ENCODE assay signal across 22 cellular contexts in genomic region chr4:7812921-7813320, GRCh38.
DNase-seq lines count a peak whose midpoint lies in the region; TF ChIP-seq lines count a peak whose summit lies in the region.
"Had no signal": no experiment of that assay in that cellular context is flagged by ENCODE, and none has a peak within 500 bp of the region (broad histone marks: within the 10 kb centered on the region; RNA-seq: fewer than 3 reads in every experiment).

No MANE protein-coding gene starts in this region.

- no peak overlapping the region for H4K91ac ChIP-seq in mesenchymal stem cell (ENCODE audit: low read length)

- in situ Hi-C loops in GM23248 (cut with MboI), result no loop called here

- H3K18ac ChIP-seq in mesenchymal stem cell (ENCODE audit: low read depth in 1 of 2, low read length in 2 of 2), result no peak overlapping the region

- peaks cover 29% of the 10 kb centered on the region for H3K79me1 ChIP-seq in mesenchymal stem cell (replicated peaks; ENCODE audit: low read length, poor library complexity, severe bottlenecking)

- no peak overlapping the region for H3K14ac ChIP-seq in mesenchymal stem cell (ENCODE audit: low read length in 2 of 2)

- peaks cover 86% of the 10 kb centered on the region for H3K79me2 ChIP-seq in GM23248 (ENCODE audit: insufficient read depth)

- H3K27me3 ChIP-seq in GM23248 (replicated peaks; ENCODE audit: insufficient read depth) (no peaks in the 10 kb centered on the region), SJCRH30 (no peaks in the 10 kb centered on the region), mesenchymal stem cell (ENCODE audit: control insufficient read depth in 1 of 2, insufficient read depth in 1 of 2, low read length in 2 of 2) (no peaks in the 10 kb centered on the region), sigmoid colon (no peaks in the 10 kb centered on the region)
- H3K27me3 ChIP-seq: uterus had no signal

- peak overlapping the region; percentile 28 for H2AK5ac ChIP-seq in mesenchymal stem cell (ENCODE audit: low read length, severe bottlenecking)

- intact Hi-C loops in sigmoid colon (cut with DNase I), result loop anchor here (2.0 kb wide), 1 partner anchor 30 kb away; no protein-coding TSS in a partner anchor

- H3K9me3 ChIP-seq in GM23248 (ENCODE audit: low read depth) (no peaks in the 10 kb centered on the region), SJCRH30 (replicated peaks) (no peaks in the 10 kb centered on the region), mesenchymal stem cell (ENCODE audit: control insufficient read depth, low read length) (peaks cover 9% of the 10 kb centered on the region), sigmoid colon (no peaks in the 10 kb centered on the region)
- H3K9me3 ChIP-seq: mucosa of descending colon, uterus had no signal

- H3K27ac ChIP-seq in GM23248 (peak overlapping the region; percentile 67; the same call in 1 of the 2 replicates), SJCRH30 (peak overlapping the region; percentile 96), mesenchymal stem cell (ENCODE audit: low read length, poor library complexity, severe bottlenecking) (peak overlapping the region; percentile 63), sigmoid colon (peak overlapping the region; percentile 81 to 86 (median 86))

- no peaks in the 10 kb centered on the region for H4K20me1 ChIP-seq in GM23248 (ENCODE audit: insufficient read depth)

- DNase-seq in GM23248, result no peak
- DNase-seq in SJCRH30, result no peak
- no peak for DNase-seq in mesenchymal stem cell
- DNase-seq in sigmoid colon, result peak; percentile 40
- DNase-seq in NCI-H774 (lab: John Stamatoyannopoulos, UW), result no peak
- no peak for DNase-seq in T1000 (lab: John Stamatoyannopoulos, UW)
- DNase-seq in mucosa of gallbladder (ENCODE audit: low spot score), result no peak
- DNase-seq: activated CD4-positive, alpha-beta memory T cell treated with anti-CD3 and anti-CD28 coated beads, Interleukin-2, amount 10 ng/mL, durations not matched to agents 7 days and 5 days; activated gamma-delta T cell; CD4-positive, alpha-beta memory T cell; DMS153; immature natural killer cell; MM.1S; mucosa of descending colon; NCI-H1436 treated with DMSO at 0.1 percent for 48 hours; NCI-H2171; NCI-H524; nucleus accumbens; retina; stimulated activated CD8-positive, alpha-beta memory T cell treated with anti-CD3 and anti-CD28 coated beads, Interleukin-4, amount 100 ng/mL, for 48 hours; T-helper 9 cell; uterus had no signal

- 79 to 82% methylated on average over 5 of the region's 5 CpGs for WGBS in GM23248 (ENCODE audit: low coverage in 1 of 2, low lambda C conversion rate in 2 of 2, missing lambda C conversion rate in 2 of 2), 2 experiments
- 94% methylated on average over 5 of the region's 5 CpGs for WGBS in mesenchymal stem cell
- 90 to 93% methylated on average over 5 of the region's 5 CpGs for WGBS in sigmoid colon, 2 donors

- H3F3A ChIP-seq in GM23248 (ENCODE audit: insufficient read depth), result peaks cover 71% of the 10 kb centered on the region

- H3K36me3 ChIP-seq in GM23248 (ENCODE audit: low read depth) (peaks cover 70% of the 10 kb centered on the region), SJCRH30 (peaks cover 11% of the 10 kb centered on the region), mesenchymal stem cell (ENCODE audit: control insufficient read depth in 1 of 2, insufficient read depth in 2 of 2, low read depth in 1 of 2, low read length in 2 of 2) (peaks cover 55 to 80% of the 10 kb centered on the region in 2 experiments), sigmoid colon (peaks cover 0 to 39% (median 12%) of the 10 kb centered on the region in 4 donors)
- H3K36me3 ChIP-seq: uterus had no signal

- H3K4me3 ChIP-seq in GM23248 (no peak overlapping the region), SJCRH30 (no peak overlapping the region), mesenchymal stem cell (ENCODE audit: insufficient read depth in 1 of 2, low read depth in 1 of 2, low read length in 2 of 2) (no peak overlapping the region), sigmoid colon (no peak overlapping the region)
- H3K4me3 ChIP-seq: mucosa of descending colon, uterus had no signal

- no peak overlapping the region for H4K8ac ChIP-seq in mesenchymal stem cell (ENCODE audit: low read length)

- H3K9ac ChIP-seq in GM23248 (peak overlapping the region; percentile 7; the same call in 1 of the 2 replicates), mesenchymal stem cell (ENCODE audit: low read length) (no peak overlapping the region)

- H3K9me2 ChIP-seq in GM23248 (ENCODE audit: insufficient read depth), result no peaks in the 10 kb centered on the region

- TF ChIP-seq POLR2A in sigmoid colon (IDR thresholded peaks at IDR 0.05), result no peak

- no peak overlapping the region for H2BK120ac ChIP-seq in mesenchymal stem cell (ENCODE audit: low read depth, low read length)

- H3K4me1 ChIP-seq in GM23248 (ENCODE audit: insufficient read depth), result peaks cover 47% of the 10 kb centered on the region
- peaks cover 37% of the 10 kb centered on the region for H3K4me1 ChIP-seq in SJCRH30
- H3K4me1 ChIP-seq in mesenchymal stem cell (ENCODE audit: control insufficient read depth, insufficient read depth, low read depth, low read length), result peaks cover 32% of the 10 kb centered on the region
- H3K4me1 ChIP-seq in sigmoid colon, result peaks cover 0 to 76% (median 52%) of the 10 kb centered on the region in 4 donors
- H3K4me1 ChIP-seq: uterus had no signal

- H3K23ac ChIP-seq in mesenchymal stem cell (ENCODE audit: low read length in 2 of 2), result no peak overlapping the region

- H2BK15ac ChIP-seq in mesenchymal stem cell (ENCODE audit: low read depth, poor library complexity, severe bottlenecking), result no peak overlapping the region

- TF ChIP-seq CTCF in sigmoid colon (IDR thresholded peaks at IDR 0.05), result no peak

- no peak for TF ChIP-seq EP300 in sigmoid colon (IDR thresholded peaks at IDR 0.05)

- H2AFZ ChIP-seq in GM23248, result no peak overlapping the region
- H2AFZ ChIP-seq in mesenchymal stem cell (ENCODE audit: low read depth, low read length), result no peak overlapping the region

- no peak overlapping the region for H3K4ac ChIP-seq in mesenchymal stem cell (ENCODE audit: low read depth in 1 of 2, low read length in 2 of 2)

- H2BK5ac ChIP-seq in mesenchymal stem cell (ENCODE audit: low read depth, low read length, poor library complexity, severe bottlenecking), result no peak overlapping the region

- H3K4me2 ChIP-seq in GM23248 (ENCODE audit: unreplicated experiment) (no peak overlapping the region), mesenchymal stem cell (ENCODE audit: low read length, poor library complexity, severe bottlenecking) (no peak overlapping the region)

- H2BK12ac ChIP-seq in mesenchymal stem cell (ENCODE audit: low read length in 2 of 2), result peak overlapping the region in 1 of 2 experiments; percentile 69
